Comparison of ENCODE assay signal across 34 cellular contexts in genomic region chr19:2815923-2816322, GRCh38. TPM values are rescaled to one million over a fixed set of nuclear protein-coding genes. Genes with fewer than 3 reads are reported as not detected.
"Had no signal": no experiment of that assay in that cellular context is flagged by ENCODE, and none has a peak within 500 bp of the region (broad histone marks: within the 10 kb centered on the region; RNA-seq: fewer than 3 reads in every experiment).

No MANE protein-coding gene starts in this region.

- H3K4me3 Mint-ChIP-seq: activated naive CD8-positive, alpha-beta T cell; nephron; stimulated activated memory B cell treated with anti-CD40 and anti-IgM and Interleukin-4, amounts not matched to agents 10 μg/mL and 1 μg/mL and 100 μg/mL, for 72 hours had no signal

- FAIRE-seq: colon had no signal

- H3K27ac Mint-ChIP-seq: activated naive CD8-positive, alpha-beta T cell; nephron; stimulated activated memory B cell treated with anti-CD40 and anti-IgM and Interleukin-4, amounts not matched to agents 10 μg/mL and 1 μg/mL and 100 μg/mL, for 72 hours had no signal

- H3K4me3 ChIP-seq: body of pancreas, esophagus muscularis mucosa, heart left ventricle, left ventricle myocardium inferior, skin epidermis, stomach, tibial artery had no signal

- DNase-seq: activated CD4-positive, alpha-beta T cell treated with anti-CD3 and anti-CD28 coated beads for 48 hours; activated CD4-positive, alpha-beta T cell treated with anti-CD3 and anti-CD28 coated beads, Interleukin-2, amount 50 U/mL, for 48 hours; activated CD8-positive, alpha-beta memory T cell treated with anti-CD3 and anti-CD28 coated beads for 24 hours; activated effector memory CD4-positive, alpha-beta T cell treated with Interleukin-2 at 50 U/mL for 16 hours; activated naive CD4-positive, alpha-beta T cell treated with Interleukin-2 at 50 U/mL for 16 hours; aorta; body of pancreas; dermis blood vessel endothelial cell; effector CD4-positive, alpha-beta T cell; foreskin keratinocyte; heart left ventricle; hypothalamus; left ventricle myocardium inferior; mammary epithelial cell; retina; stimulated activated CD4-positive, alpha-beta T cell treated with anti-CD3 and anti-CD28 coated beads, Interleukin-12 subunit alpha, Interleukin-12 subunit beta, amount 100 ng/mL, for 4 hours; stimulated activated CD4-positive, alpha-beta T cell treated with anti-CD3 and anti-CD28 coated beads, Interleukin-4, amount 100 ng/mL, for 4 hours; stimulated activated CD8-positive, alpha-beta memory T cell treated with anti-CD3 and anti-CD28 coated beads, Interleukin-4, amount 100 ng/mL, for 48 hours; stomach; T1000; tibial artery; WERI-Rb-1 had no signal

- H3K27me3 ChIP-seq: body of pancreas, esophagus muscularis mucosa, foreskin keratinocyte, heart left ventricle, stomach, tibial artery had no signal

- H3K9me3 Mint-ChIP-seq: nephron had no signal

- H3K36me3 Mint-ChIP-seq: activated naive CD8-positive, alpha-beta T cell had no signal

- ATAC-seq: activated CD4-positive, CD25-positive, alpha-beta regulatory T cell treated with anti-CD3 and anti-CD28 coated beads, Interleukin-2, amount 50 U/mL, for 24 hours; body of pancreas; foreskin keratinocyte; heart left ventricle; sciatic nerve; stimulated activated memory B cell treated with anti-CD40 and anti-IgM and Interleukin-4, amounts not matched to agents 10 μg/mL and 1 μg/mL and 100 μg/mL, for 72 hours had no signal

- H3K27ac ChIP-seq: body of pancreas, esophagus muscularis mucosa, foreskin keratinocyte, heart left ventricle, left ventricle myocardium inferior, neutrophil, skin epidermis, stomach, tibial artery, WERI-Rb-1 had no signal

- H3K4me1 Mint-ChIP-seq: nephron had no signal

- H3K9me3 ChIP-seq: body of pancreas, esophagus muscularis mucosa, heart left ventricle, left ventricle myocardium inferior, neutrophil, stomach, tibial artery had no signal

- H3K4me1 ChIP-seq: foreskin keratinocyte had no signal

- H3K27me3 Mint-ChIP-seq: activated naive CD8-positive, alpha-beta T cell; stimulated activated memory B cell treated with anti-CD40 and anti-IgM and Interleukin-4, amounts not matched to agents 10 μg/mL and 1 μg/mL and 100 μg/mL, for 72 hours had no signal

RNA-seq across cellular contexts. Expression of gene ZNF556, which starts 51.2 kb away (rescaled TPM):
- total RNA-seq: body of pancreas, foreskin keratinocyte, left ventricle myocardium inferior, mucosa of gallbladder, osteocyte, ureter had no signal
- polyA plus RNA-seq: aorta, foreskin keratinocyte, heart left ventricle, mammary epithelial cell had no signal
